ENCODE assay signal across 31 cellular contexts in the genomic region with DNA sequence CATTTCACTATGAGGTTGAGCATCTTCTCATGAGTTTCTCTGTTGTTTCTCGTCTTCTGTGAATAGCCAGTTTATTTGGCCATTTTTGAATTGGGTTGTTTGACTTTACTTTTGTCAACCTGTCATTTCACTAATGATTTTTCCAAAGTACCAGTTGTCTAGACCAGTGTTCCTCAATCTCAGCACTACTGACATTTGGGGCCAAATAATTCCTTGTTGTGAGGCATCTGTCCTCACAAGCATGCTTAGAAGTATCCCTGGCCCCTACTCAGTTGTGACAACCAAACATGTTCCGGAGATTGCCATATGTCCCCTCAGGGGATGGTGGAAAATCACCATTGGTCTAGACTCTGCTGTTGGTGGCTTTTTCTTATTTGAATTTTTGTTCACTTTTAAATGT.
"Had no signal": no experiment of that assay in that cellular context is flagged by ENCODE, and none has a peak within 500 bp of the region (broad histone marks: within the 10 kb centered on the region; RNA-seq: fewer than 3 reads in every experiment).

No MANE protein-coding gene starts in this region.

- H3K27ac Mint-ChIP-seq: natural killer cell; nephron; neural progenitor cell; progenitor cell of endocrine pancreas; stimulated activated memory B cell treated with anti-CD40 and anti-IgM and Interleukin-4, amounts not matched to agents 10 μg/mL and 1 μg/mL and 100 μg/mL, for 72 hours; type B pancreatic cell had no signal

- H3K27me3 ChIP-seq: ovary, right lobe of liver, suprapubic skin, testis, vagina had no signal

- H3K9me3 Mint-ChIP-seq: natural killer cell; stimulated activated memory B cell treated with anti-CD40 and anti-IgM and Interleukin-4, amounts not matched to agents 10 μg/mL and 1 μg/mL and 100 μg/mL, for 72 hours had no signal

- ATAC-seq: natural killer cell; psoas muscle; right cardiac atrium; right lobe of liver; stimulated activated naive CD8-positive, alpha-beta T cell treated with anti-CD3 and anti-CD28 coated beads, Interleukin-15, amount 100 ng/mL, for 72 hours; stimulated activated naive CD8-positive, alpha-beta T cell treated with anti-CD3 and anti-CD28 coated beads, Interleukin-15, Interleukin-2, amounts not matched to agents 100 U/mL and 50 U/mL, for 24 hours; upper lobe of right lung had no signal

- H3K4me2 ChIP-seq: neural progenitor cell, smooth muscle cell had no signal

- H3K4me1 Mint-ChIP-seq: natural killer cell, nephron, neural progenitor cell had no signal

- H3K79me2 ChIP-seq: parathyroid adenoma had no signal

- H3K4me3 Mint-ChIP-seq: natural killer cell; nephron; neural progenitor cell; stimulated activated memory B cell treated with anti-CD40 and anti-IgM and Interleukin-4, amounts not matched to agents 10 μg/mL and 1 μg/mL and 100 μg/mL, for 72 hours; stimulated activated naive CD8-positive, alpha-beta T cell treated with anti-CD3 and anti-CD28 coated beads, Interleukin-15, amount 100 ng/mL, for 72 hours; type B pancreatic cell had no signal

- H3K4me3 ChIP-seq: neural progenitor cell, ovary, psoas muscle, right lobe of liver, sigmoid colon, smooth muscle cell, spleen, suprapubic skin, testis, tibial artery, transverse colon, upper lobe of right lung, vagina had no signal

- H3K27ac ChIP-seq: neural progenitor cell, ovary, parathyroid adenoma, psoas muscle, right lobe of liver, sigmoid colon, spleen, suprapubic skin, testis, tibial artery, transverse colon, upper lobe of right lung, vagina had no signal

- H3K9me3 ChIP-seq: suprapubic skin, testis, vagina had no signal

- H3K9ac ChIP-seq: neural progenitor cell, parathyroid adenoma had no signal

- H3K36me3 ChIP-seq: neural progenitor cell, ovary, right lobe of liver, sigmoid colon, spleen, suprapubic skin, tibial artery, transverse colon, upper lobe of right lung, vagina had no signal

- H2AFZ ChIP-seq: neural progenitor cell, parathyroid adenoma had no signal

- H3K4me1 ChIP-seq: neural progenitor cell, parathyroid adenoma, psoas muscle, right lobe of liver, sigmoid colon, suprapubic skin, testis, tibial artery, transverse colon, upper lobe of right lung, vagina had no signal

- DNase-seq: natural killer cell; occipital lobe; ovary; posterior cingulate gyrus; psoas muscle; right cardiac atrium; right lobe of liver; sigmoid colon; spleen; stimulated activated CD4-positive, alpha-beta T cell treated with anti-CD3 and anti-CD28 coated beads, Interleukin-12 subunit alpha, Interleukin-12 subunit beta, amount 100 ng/mL, for 4 hours; stimulated activated CD4-positive, alpha-beta T cell treated with anti-CD3 and anti-CD28 coated beads, Interleukin-1b, Interleukin-23, amount 100 ng/mL, for 48 hours; stimulated activated CD4-positive, alpha-beta T cell treated with anti-CD3 and anti-CD28 coated beads, Interleukin-4, amount 100 ng/mL, for 1 hour; stimulated activated CD4-positive, alpha-beta T cell treated with anti-CD3 and anti-CD28 coated beads, Interleukin-4, amount 100 ng/mL, for 4 hours; stimulated activated CD8-positive, alpha-beta memory T cell treated with anti-CD3 and anti-CD28 coated beads, Interleukin-4, amount 100 ng/mL, for 48 hours; stimulated activated naive CD4-positive, alpha-beta T cell; stimulated activated naive CD8-positive, alpha-beta T cell treated with anti-CD3 and anti-CD28 coated beads, Interleukin-15, amount 100 ng/mL, for 72 hours; stimulated activated naive CD8-positive, alpha-beta T cell treated with anti-CD3 and anti-CD28 coated beads, Interleukin-15, Interleukin-2, amounts not matched to agents 100 U/mL and 50 U/mL, for 24 hours; substantia nigra; testis; tibial artery; transverse colon; upper lobe of right lung had no signal
